27 cellular contexts compared by ENCODE assay signal in genomic region chr6:38696345-38696744, GRCh38. TPM values are rescaled to one million over a fixed set of nuclear protein-coding genes. Genes with fewer than 3 reads are reported as not detected.
"Had no signal": no experiment of that assay in that cellular context is flagged by ENCODE, and none has a peak within 500 bp of the region (broad histone marks: within the 10 kb centered on the region; RNA-seq: fewer than 3 reads in every experiment).

No MANE protein-coding gene starts in this region.

- DNase-seq: activated CD4-positive, alpha-beta T cell treated with anti-CD3 and anti-CD28 coated beads for 48 hours; activated CD8-positive, alpha-beta T cell treated with anti-CD3 and anti-CD28 coated beads for 36 hours; activated effector memory CD4-positive, alpha-beta T cell treated with Interleukin-2 at 50 U/mL for 16 hours; activated naive CD4-positive, alpha-beta T cell treated with Interleukin-2 at 50 U/mL for 16 hours; activated naive CD8-positive, alpha-beta T cell treated with anti-CD3 and anti-CD28 coated beads, Interleukin-2, amount 10 ng/mL, durations not matched to agents 7 days and 5 days; activated T-cell treated with anti-CD3 and anti-CD28 coated beads, Interleukin-2, amount 50 U/mL, for 48 hours; cortex of kidney; effector memory CD8-positive, alpha-beta T cell; erythroblast; gastrocnemius medialis; immature natural killer cell; kidney glomerular epithelial cell; left lung; lower lobe of right lung; mesendoderm; nephron progenitor cell; ovary; right lobe of liver; stimulated activated CD4-positive, alpha-beta T cell treated with anti-CD3 and anti-CD28 coated beads, Interleukin-12 subunit alpha, Interleukin-12 subunit beta, amount 100 ng/mL, for 4 hours; stimulated activated CD4-positive, alpha-beta T cell treated with anti-CD3 and anti-CD28 coated beads, Interleukin-4, amount 100 ng/mL, for 1 hour; T-helper 1 cell had no signal

- H3K27ac ChIP-seq: ascending aorta, gastrocnemius medialis, left lung, lower lobe of right lung, neutrophil, ovary, right lobe of liver, tibial nerve had no signal

- H3K4me3 ChIP-seq: ascending aorta, gastrocnemius medialis, left lung, lower lobe of right lung, ovary, right lobe of liver, tibial nerve had no signal

- H3K27me3 Mint-ChIP-seq: activated CD8-positive, alpha-beta T cell treated with anti-CD3 and anti-CD28 coated beads for 36 hours; activated naive CD8-positive, alpha-beta T cell treated with anti-CD3 and anti-CD28 coated beads, Interleukin-2, amount 10 ng/mL, durations not matched to agents 7 days and 5 days; brain; effector memory CD8-positive, alpha-beta T cell; progenitor cell of endocrine pancreas had no signal

- H3K9me3 ChIP-seq: gastrocnemius medialis, neutrophil, ovary, right lobe of liver had no signal

- H3K27me3 ChIP-seq: ascending aorta, gastrocnemius medialis, left lung, neutrophil, ovary, right lobe of liver, tibial nerve had no signal

- H3K4me3 Mint-ChIP-seq: activated CD8-positive, alpha-beta T cell treated with anti-CD3 and anti-CD28 coated beads for 36 hours; activated naive CD8-positive, alpha-beta T cell treated with anti-CD3 and anti-CD28 coated beads, Interleukin-2, amount 10 ng/mL, durations not matched to agents 7 days and 5 days; brain; effector memory CD8-positive, alpha-beta T cell; immature natural killer cell; nephron progenitor cell; T-helper 2 cell treated with Interferon-gamma antibody and Interleukin-4, amounts not matched to agents 5 μg/mL and 100 μg/mL, for 36 hours had no signal

- H3K36me3 ChIP-seq: ascending aorta, gastrocnemius medialis, left lung, neutrophil, ovary, right lobe of liver had no signal

- ATAC-seq: activated CD8-positive, alpha-beta T cell treated with anti-CD3 and anti-CD28 coated beads for 36 hours; effector memory CD8-positive, alpha-beta T cell; gastrocnemius medialis; left lung; lower lobe of right lung; right lobe of liver had no signal

- H3K4me1 Mint-ChIP-seq: nephron progenitor cell had no signal

- H3K4me1 ChIP-seq: ascending aorta, gastrocnemius medialis, left lung had no signal

- H3K27ac Mint-ChIP-seq: activated CD8-positive, alpha-beta T cell treated with anti-CD3 and anti-CD28 coated beads for 36 hours; activated naive CD8-positive, alpha-beta T cell treated with anti-CD3 and anti-CD28 coated beads, Interleukin-2, amount 10 ng/mL, durations not matched to agents 7 days and 5 days; nephron progenitor cell; progenitor cell of endocrine pancreas had no signal

RNA-seq across cellular contexts. Expression of gene DNAH8, which starts 18.8 kb away (rescaled TPM):
- total RNA-seq: activated CD8-positive, alpha-beta T cell treated with anti-CD3 and anti-CD28 coated beads for 36 hours; ascending aorta; gastrocnemius medialis had no signal
- polyA plus RNA-seq: immature natural killer cell had no signal
